In the genomic region with DNA sequence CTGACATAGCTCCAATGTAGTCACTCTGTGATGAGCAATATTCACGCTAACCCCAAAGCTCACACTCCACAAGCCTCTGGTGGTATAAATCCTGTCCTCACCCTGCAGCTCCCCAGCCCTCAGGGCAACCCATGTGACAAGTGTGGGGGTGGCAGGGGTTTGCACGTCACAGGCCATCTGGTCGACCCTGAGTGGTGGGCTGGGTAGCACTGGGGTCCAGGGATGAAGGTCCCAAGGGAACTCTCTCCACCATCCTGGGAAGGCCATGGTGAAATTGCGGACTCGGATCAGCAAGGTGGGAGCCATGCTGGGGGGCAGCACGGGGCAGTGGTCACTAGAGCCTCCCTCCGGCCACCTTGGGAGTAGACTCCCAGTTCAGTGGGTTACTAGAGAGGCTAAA, we compare ENCODE assay signal across 21 cellular contexts.
"Had no signal": no experiment of that assay in that cellular context is flagged by ENCODE, and none has a peak within 500 bp of the region (broad histone marks: within the 10 kb centered on the region; RNA-seq: fewer than 3 reads in every experiment).

No MANE protein-coding gene starts in this region.

- H3K4me3 ChIP-seq: esophagus muscularis mucosa, gastroesophageal sphincter, ovary, right atrium auricular region, smooth muscle cell, suprapubic skin, tibial artery, upper lobe of left lung, uterus had no signal

- H3K27ac ChIP-seq: epithelial cell of prostate, esophagus muscularis mucosa, gastroesophageal sphincter, ovary, right atrium auricular region, suprapubic skin, tibial artery, upper lobe of left lung, uterus had no signal

- H3K36me3 Mint-ChIP-seq: immature natural killer cell, mesothelial cell of epicardium, natural killer cell had no signal

- ATAC-seq: gastroesophageal sphincter, left lobe of liver, natural killer cell had no signal

- H3K9me3 Mint-ChIP-seq: immature natural killer cell, mesothelial cell of epicardium, natural killer cell, neural crest cell had no signal

- H3K4me3 Mint-ChIP-seq: immature natural killer cell, mesothelial cell of epicardium, natural killer cell, neural crest cell had no signal

- H3K27me3 ChIP-seq: ovary, right atrium auricular region, upper lobe of left lung had no signal

- DNase-seq: cortex of kidney; effector memory CD4-positive, alpha-beta T cell; immature natural killer cell; kidney; mammary epithelial cell; natural killer cell; ovary; stimulated activated CD4-positive, alpha-beta T cell treated with anti-CD3 and anti-CD28 coated beads, Interleukin-2, amount 100 ng/mL, for 48 hours; stimulated activated naive CD4-positive, alpha-beta T cell treated with Interleukin-2 at 50 U/mL for 16 hours; tibial artery; upper lobe of left lung; uterus had no signal

- H3K27ac Mint-ChIP-seq: immature natural killer cell, mesothelial cell of epicardium, natural killer cell had no signal

- H3K4me1 ChIP-seq: gastroesophageal sphincter, right atrium auricular region, suprapubic skin, tibial artery, upper lobe of left lung, uterus had no signal

- H3K4me1 Mint-ChIP-seq: immature natural killer cell, mesothelial cell of epicardium, natural killer cell had no signal

- H3K36me3 ChIP-seq: esophagus muscularis mucosa, gastroesophageal sphincter, ovary, right atrium auricular region, suprapubic skin, tibial artery, upper lobe of left lung, uterus had no signal

- H3K9me3 ChIP-seq: esophagus muscularis mucosa, gastroesophageal sphincter, ovary, right atrium auricular region, suprapubic skin, tibial artery, upper lobe of left lung, uterus had no signal
